Comparison of ENCODE assay signal across 1 cellular context in the genomic region with DNA sequence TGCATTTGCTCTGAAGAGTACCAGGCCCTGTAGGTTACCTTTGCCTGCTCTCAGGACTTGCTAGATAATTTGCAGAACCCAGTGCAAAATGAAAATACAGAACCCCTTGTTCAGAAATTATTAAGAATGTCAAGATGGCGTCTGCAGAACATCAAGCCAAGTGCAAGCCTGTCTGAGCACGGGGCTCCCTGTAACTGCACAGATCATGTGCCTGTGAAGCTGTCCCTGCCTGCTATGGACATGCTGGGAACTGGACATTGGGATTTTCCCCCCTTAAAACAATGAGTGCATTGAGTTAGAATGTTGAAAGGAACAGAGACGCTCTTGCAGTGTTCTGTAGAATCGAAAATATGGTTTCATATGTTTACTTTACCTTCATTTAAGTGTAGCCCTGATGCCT.
TF ChIP-seq lines count a peak whose summit lies in the region.

No MANE protein-coding gene starts in this region.

TF ChIP-seq in HepG2, 621 proteins besides CTCF, POLR2A, EP300 and RAD21:
- TF ChIP-seq FOXK1 (CRISPR knock-in tag; IDR thresholded peaks at IDR 0.05; ENCODE audit: borderline replicate concordance, low read depth): no peak
- no peak for TF ChIP-seq ZNF101 (CRISPR knock-in tag; IDR thresholded peaks at IDR 0.05; ENCODE audit: borderline replicate concordance, low read depth)
- 0 out of 2 replicates have a peak, but pooled peaks have one; percentile 28 for TF ChIP-seq ZNF644 (CRISPR knock-in tag; IDR thresholded peaks at IDR 0.05; ENCODE audit: low read depth)
- no peak for TF ChIP-seq HHEX (CRISPR knock-in tag; IDR thresholded peaks at IDR 0.05)
- no peak for TF ChIP-seq ZNF790 (CRISPR knock-in tag; IDR thresholded peaks at IDR 0.05; ENCODE audit: borderline replicate concordance)
- TF ChIP-seq ZNF331 (CRISPR knock-in tag; IDR thresholded peaks at IDR 0.05): peak; percentile 23; the same call in 1 of the 2 replicates
- TF ChIP-seq, protein P1, sequence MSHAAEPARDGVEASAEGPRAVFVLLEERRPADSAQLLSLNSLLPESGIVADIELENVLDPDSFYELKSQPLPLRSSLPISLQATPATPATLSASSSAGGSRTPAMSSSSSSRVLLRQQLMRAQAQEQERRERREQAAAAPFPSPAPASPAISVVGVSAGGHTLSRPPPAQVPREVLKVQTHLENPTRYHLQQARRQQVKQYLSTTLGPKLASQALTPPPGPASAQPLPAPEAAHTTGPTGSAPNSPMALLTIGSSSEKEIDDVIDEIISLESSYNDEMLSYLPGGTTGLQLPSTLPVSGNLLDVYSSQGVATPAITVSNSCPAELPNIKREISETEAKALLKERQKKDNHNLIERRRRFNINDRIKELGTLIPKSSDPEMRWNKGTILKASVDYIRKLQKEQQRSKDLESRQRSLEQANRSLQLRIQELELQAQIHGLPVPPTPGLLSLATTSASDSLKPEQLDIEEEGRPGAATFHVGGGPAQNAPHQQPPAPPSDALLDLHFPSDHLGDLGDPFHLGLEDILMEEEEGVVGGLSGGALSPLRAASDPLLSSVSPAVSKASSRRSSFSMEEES (CRISPR knock-in tag; IDR thresholded peaks at IDR 0.05): peak; percentile 66
- TF ChIP-seq, protein P2, sequence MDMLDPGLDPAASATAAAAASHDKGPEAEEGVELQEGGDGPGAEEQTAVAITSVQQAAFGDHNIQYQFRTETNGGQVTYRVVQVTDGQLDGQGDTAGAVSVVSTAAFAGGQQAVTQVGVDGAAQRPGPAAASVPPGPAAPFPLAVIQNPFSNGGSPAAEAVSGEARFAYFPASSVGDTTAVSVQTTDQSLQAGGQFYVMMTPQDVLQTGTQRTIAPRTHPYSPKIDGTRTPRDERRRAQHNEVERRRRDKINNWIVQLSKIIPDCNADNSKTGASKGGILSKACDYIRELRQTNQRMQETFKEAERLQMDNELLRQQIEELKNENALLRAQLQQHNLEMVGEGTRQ (IDR thresholded peaks at IDR 0.05; ENCODE audit: low read depth, low read length): no peak
- TF ChIP-seq, protein P2 (CRISPR knock-in tag; IDR thresholded peaks at IDR 0.05; ENCODE audit: borderline replicate concordance): peak; percentile 31; the same call in 1 of the 2 replicates
- TF ChIP-seq SALL1 (CRISPR knock-in tag; IDR thresholded peaks at IDR 0.05): peak; percentile 22; the same call in 1 of the 2 replicates
- 0 out of 2 replicates have a peak, but pooled peaks have one; percentile 15 for TF ChIP-seq GATAD2A (CRISPR knock-in tag; IDR thresholded peaks at IDR 0.05)
- TF ChIP-seq, protein P3, sequence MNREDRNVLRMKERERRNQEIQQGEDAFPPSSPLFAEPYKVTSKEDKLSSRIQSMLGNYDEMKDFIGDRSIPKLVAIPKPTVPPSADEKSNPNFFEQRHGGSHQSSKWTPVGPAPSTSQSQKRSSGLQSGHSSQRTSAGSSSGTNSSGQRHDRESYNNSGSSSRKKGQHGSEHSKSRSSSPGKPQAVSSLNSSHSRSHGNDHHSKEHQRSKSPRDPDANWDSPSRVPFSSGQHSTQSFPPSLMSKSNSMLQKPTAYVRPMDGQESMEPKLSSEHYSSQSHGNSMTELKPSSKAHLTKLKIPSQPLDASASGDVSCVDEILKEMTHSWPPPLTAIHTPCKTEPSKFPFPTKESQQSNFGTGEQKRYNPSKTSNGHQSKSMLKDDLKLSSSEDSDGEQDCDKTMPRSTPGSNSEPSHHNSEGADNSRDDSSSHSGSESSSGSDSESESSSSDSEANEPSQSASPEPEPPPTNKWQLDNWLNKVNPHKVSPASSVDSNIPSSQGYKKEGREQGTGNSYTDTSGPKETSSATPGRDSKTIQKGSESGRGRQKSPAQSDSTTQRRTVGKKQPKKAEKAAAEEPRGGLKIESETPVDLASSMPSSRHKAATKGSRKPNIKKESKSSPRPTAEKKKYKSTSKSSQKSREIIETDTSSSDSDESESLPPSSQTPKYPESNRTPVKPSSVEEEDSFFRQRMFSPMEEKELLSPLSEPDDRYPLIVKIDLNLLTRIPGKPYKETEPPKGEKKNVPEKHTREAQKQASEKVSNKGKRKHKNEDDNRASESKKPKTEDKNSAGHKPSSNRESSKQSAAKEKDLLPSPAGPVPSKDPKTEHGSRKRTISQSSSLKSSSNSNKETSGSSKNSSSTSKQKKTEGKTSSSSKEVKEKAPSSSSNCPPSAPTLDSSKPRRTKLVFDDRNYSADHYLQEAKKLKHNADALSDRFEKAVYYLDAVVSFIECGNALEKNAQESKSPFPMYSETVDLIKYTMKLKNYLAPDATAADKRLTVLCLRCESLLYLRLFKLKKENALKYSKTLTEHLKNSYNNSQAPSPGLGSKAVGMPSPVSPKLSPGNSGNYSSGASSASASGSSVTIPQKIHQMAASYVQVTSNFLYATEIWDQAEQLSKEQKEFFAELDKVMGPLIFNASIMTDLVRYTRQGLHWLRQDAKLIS (CRISPR knock-in tag; IDR thresholded peaks at IDR 0.05): no peak
- no peak for TF ChIP-seq BHLHE40 (IDR thresholded peaks at IDR 0.05; ENCODE audit: low read length)
- no peak for TF ChIP-seq ZNF256 (CRISPR knock-in tag; conservative IDR thresholded peaks at IDR 0.05)
- TF ChIP-seq CEBPB (IDR thresholded peaks at IDR 0.05; ENCODE audit: borderline replicate concordance, low read depth, low read length): no peak
- TF ChIP-seq MAX (IDR thresholded peaks at IDR 0.05): peak; percentile 44
- TF ChIP-seq BCL6 (CRISPR knock-in tag; IDR thresholded peaks at IDR 0.05): 0 out of 2 replicates have a peak, but pooled peaks have one; percentile 14
- TF ChIP-seq SOX5 (CRISPR knock-in tag; IDR thresholded peaks at IDR 0.05; ENCODE audit: borderline replicate concordance): peak; percentile 26; the same call in 1 of the 2 replicates
- TF ChIP-seq ZFP36L1 (CRISPR knock-in tag; IDR thresholded peaks at IDR 0.05): no peak
- no peak for TF ChIP-seq HES4 (CRISPR knock-in tag; IDR thresholded peaks at IDR 0.05; ENCODE audit: borderline replicate concordance)
- peak; percentile 16; the same call in 1 of the 2 replicates for TF ChIP-seq KAT8 (CRISPR knock-in tag; IDR thresholded peaks at IDR 0.05)
- 0 out of 2 replicates have a peak, but pooled peaks have one; percentile 8 for TF ChIP-seq ZNF317 (CRISPR knock-in tag; IDR thresholded peaks at IDR 0.05)
- TF ChIP-seq ZNF225 (CRISPR knock-in tag; IDR thresholded peaks at IDR 0.05): no peak
- TF ChIP-seq SAP130 (CRISPR knock-in tag; IDR thresholded peaks at IDR 0.05; ENCODE audit: low read depth): 0 out of 2 replicates have a peak, but pooled peaks have one; percentile 20
- TF ChIP-seq FOXA3 (CRISPR knock-in tag; IDR thresholded peaks at IDR 0.05): 0 out of 2 replicates have a peak, but pooled peaks have one; percentile 16
- no peak for TF ChIP-seq ETV5 (CRISPR knock-in tag; IDR thresholded peaks at IDR 0.05; ENCODE audit: borderline replicate concordance)
- TF ChIP-seq CSRNP1 (CRISPR knock-in tag; IDR thresholded peaks at IDR 0.05): no peak
- TF ChIP-seq ZNF382 (CRISPR knock-in tag; IDR thresholded peaks at IDR 0.05; ENCODE audit: borderline replicate concordance): no peak
- no peak for TF ChIP-seq CBX2 (IDR thresholded peaks at IDR 0.05; ENCODE audit: low read depth, low read length)
- no peak for TF ChIP-seq CBX2 (CRISPR knock-in tag; IDR thresholded peaks at IDR 0.05; ENCODE audit: low read depth)
